1 cellular context compared by ENCODE assay signal in the genomic region with DNA sequence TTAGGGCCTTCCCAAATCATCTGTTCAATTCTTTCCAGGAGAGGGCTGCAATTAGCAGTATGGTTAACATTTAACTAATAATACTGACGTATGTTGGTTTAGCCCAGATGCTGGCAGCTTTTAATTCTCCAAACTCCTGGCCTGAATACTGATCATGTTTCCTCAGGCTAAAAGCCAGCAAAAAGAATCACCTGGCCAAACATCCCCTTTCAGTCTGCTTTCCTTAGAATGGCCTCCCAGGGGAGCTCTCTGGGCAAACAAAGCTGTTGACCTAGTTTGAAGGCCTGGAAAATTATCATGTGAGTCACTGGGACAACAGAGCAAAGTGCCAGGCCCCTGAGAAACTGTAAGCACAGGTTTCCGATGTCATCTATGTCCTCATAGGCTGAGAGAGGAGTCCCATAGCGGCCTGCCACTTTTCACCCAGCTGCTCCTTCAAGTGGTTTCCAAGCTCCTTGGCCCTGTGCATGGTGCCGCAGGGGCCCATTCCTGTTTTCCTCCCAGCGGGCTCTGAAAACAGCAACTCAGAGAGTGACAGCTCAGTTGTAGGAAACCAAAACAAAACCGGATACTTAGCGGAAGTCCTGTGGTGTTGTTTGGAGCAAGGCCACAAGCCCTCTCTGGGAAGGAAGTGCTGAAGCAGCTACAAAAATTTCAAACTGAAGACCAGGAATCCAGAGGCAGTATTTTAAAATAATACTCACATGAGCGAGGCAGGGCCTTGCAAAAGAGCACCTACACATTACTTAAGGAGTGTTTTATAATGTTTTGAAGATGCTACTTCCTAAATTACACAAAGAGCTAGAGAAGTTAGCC.
TF ChIP-seq lines count a peak whose summit lies in the region.

No MANE protein-coding gene starts in this region.

TF ChIP-seq in H1, 55 proteins besides CTCF, POLR2A, EP300 and RAD21:
- TF ChIP-seq TAF7 (optimal IDR thresholded peaks at IDR 0.05; ENCODE audit: borderline replicate concordance, low read depth, low read length) = peak; percentile 46
- TF ChIP-seq PHF8 (conservative IDR thresholded peaks at IDR 0.05; ENCODE audit: low read depth, low read length) = no peak
- TF ChIP-seq SP1 (IDR thresholded peaks at IDR 0.05; ENCODE audit: low read depth, low read length) = peak; percentile 72; the same call in 1 of the 2 replicates
- 0 out of 2 replicates have a peak, but pooled peaks have one; percentile 37 for TF ChIP-seq KDM1A (IDR thresholded peaks at IDR 0.05; ENCODE audit: borderline replicate concordance, low read length)
- TF ChIP-seq EGR1 (IDR thresholded peaks at IDR 0.05; ENCODE audit: borderline replicate concordance, low read depth, low read length) = no peak
- TF ChIP-seq NRF1 (IDR thresholded peaks at IDR 0.05; ENCODE audit: low read depth, low read length) = no peak
- TF ChIP-seq E2F6 (IDR thresholded peaks at IDR 0.05) = no peak
- peak; percentile 21 for TF ChIP-seq NANOG (IDR thresholded peaks at IDR 0.05; ENCODE audit: insufficient read depth, low read depth, low read length, poor library complexity, severe bottlenecking)
- peak; percentile 78; the same call in 1 of the 2 replicates for TF ChIP-seq JUND (IDR thresholded peaks at IDR 0.05; ENCODE audit: low read length)
- no peak for TF ChIP-seq CBX8 (IDR thresholded peaks at IDR 0.05; ENCODE audit: borderline replicate concordance, low read depth, low read length)
- TF ChIP-seq USF2 (IDR thresholded peaks at IDR 0.05; ENCODE audit: low read length) = no peak
- peak; percentile 89 for TF ChIP-seq ASH2L (IDR thresholded peaks at IDR 0.05; ENCODE audit: low read length)
- peak; percentile 57; the same call in 1 of the 2 replicates for TF ChIP-seq YY1 (IDR thresholded peaks at IDR 0.05; ENCODE audit: low read depth, low read length)
- TF ChIP-seq SIX5 (IDR thresholded peaks at IDR 0.05; ENCODE audit: low read depth, low read length) = no peak
- TF ChIP-seq TCF12 (IDR thresholded peaks at IDR 0.05; ENCODE audit: low read depth, low read length) = peak; percentile 85
- peak; percentile 63 for TF ChIP-seq TAF1 (IDR thresholded peaks at IDR 0.05; ENCODE audit: low read depth, low read length)
- TF ChIP-seq CHD7 (IDR thresholded peaks at IDR 0.05; ENCODE audit: insufficient replicate concordance, low read length) = peak; percentile 43
- no peak for TF ChIP-seq SAP30 (IDR thresholded peaks at IDR 0.05; ENCODE audit: insufficient read depth, insufficient replicate concordance, low read length)
- no peak for TF ChIP-seq GTF2F1 (IDR thresholded peaks at IDR 0.05; ENCODE audit: borderline replicate concordance, low read depth, low read length)
- TF ChIP-seq, protein P1, sequence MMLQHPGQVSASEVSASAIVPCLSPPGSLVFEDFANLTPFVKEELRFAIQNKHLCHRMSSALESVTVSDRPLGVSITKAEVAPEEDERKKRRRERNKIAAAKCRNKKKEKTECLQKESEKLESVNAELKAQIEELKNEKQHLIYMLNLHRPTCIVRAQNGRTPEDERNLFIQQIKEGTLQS (IDR thresholded peaks at IDR 0.05; ENCODE audit: insufficient read depth, low read depth, low read length) = no peak
- TF ChIP-seq SIN3A (conservative IDR thresholded peaks at IDR 0.05 in 1 of 2, IDR thresholded peaks at IDR 0.05 in 1 of 2; ENCODE audit: low read depth in 1 of 2, low read length in 2 of 2) = peak in 1 of 2 experiments; percentile 52; a peak in 2 of 4 replicates
- no peak for TF ChIP-seq RXRA (IDR thresholded peaks at IDR 0.05; ENCODE audit: insufficient read depth, low read depth, low read length)
- no peak for TF ChIP-seq RBBP5 (IDR thresholded peaks at IDR 0.05; ENCODE audit: borderline replicate concordance, low read depth, low read length)
- TF ChIP-seq FOSL1 (IDR thresholded peaks at IDR 0.05; ENCODE audit: insufficient read depth, low read depth, low read length) = no peak
- TF ChIP-seq TBP (IDR thresholded peaks at IDR 0.05; ENCODE audit: low read depth, low read length) = peak; percentile 59; the same call in 1 of the 2 replicates
- peak; percentile 60; the same call in 1 of the 2 replicates for TF ChIP-seq POLR2AphosphoS5 (IDR thresholded peaks at IDR 0.05; ENCODE audit: low read depth, low read length)
- peak; percentile 91 for TF ChIP-seq CTBP2 (IDR thresholded peaks at IDR 0.05; ENCODE audit: borderline replicate concordance, insufficient read depth, insufficient read length, low read length)
- peak; percentile 80 for TF ChIP-seq ATF2 (IDR thresholded peaks at IDR 0.05; ENCODE audit: low read length)
- TF ChIP-seq, protein P2, sequence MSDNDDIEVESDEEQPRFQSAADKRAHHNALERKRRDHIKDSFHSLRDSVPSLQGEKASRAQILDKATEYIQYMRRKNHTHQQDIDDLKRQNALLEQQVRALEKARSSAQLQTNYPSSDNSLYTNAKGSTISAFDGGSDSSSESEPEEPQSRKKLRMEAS (IDR thresholded peaks at IDR 0.05) = peak; percentile 51; the same call in 1 of the 2 replicates
- no peak for TF ChIP-seq CHD2 (IDR thresholded peaks at IDR 0.05; ENCODE audit: low read length)
